Comparison of ENCODE assay signal across 9 cellular contexts in the genomic region with DNA sequence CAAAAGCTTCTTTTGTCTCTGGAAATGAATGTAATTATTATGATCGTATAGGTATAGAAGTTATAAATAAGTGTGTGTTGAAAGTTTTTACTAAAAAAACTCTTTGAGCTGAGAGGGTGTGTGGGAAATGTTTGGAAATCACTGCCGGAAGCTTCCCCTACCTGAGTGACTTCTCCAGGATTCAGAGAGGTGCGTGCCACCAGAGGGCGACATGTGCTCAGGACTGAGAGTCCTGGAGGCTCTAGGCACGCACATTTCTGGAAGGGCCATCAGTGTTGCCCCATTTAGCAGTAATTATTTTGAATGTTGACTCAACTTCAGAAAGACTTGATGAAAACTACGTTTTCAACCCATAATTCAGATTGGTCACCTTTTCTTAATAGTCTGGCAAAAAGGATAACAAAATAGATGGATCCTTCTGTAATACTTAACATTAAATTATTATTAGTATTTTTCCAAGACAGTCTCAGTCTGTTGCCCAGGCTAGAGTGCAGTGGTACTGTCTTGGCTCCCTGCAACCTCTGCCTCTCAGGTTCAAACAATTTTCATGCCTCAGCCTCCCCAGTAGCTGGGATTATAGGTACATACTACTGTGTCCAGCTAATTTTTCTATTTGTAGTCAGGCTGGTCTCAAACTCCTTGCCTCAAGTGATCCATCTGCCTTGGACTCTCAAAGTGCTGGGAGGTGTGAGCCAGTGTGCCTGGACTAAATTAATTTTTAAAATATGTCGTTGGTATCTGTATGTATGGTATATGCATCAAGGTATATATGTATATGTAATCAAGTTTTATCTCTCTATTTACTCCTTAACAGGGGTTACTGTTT. TPM values are rescaled to one million over a fixed set of nuclear protein-coding genes. Genes with fewer than 3 reads are reported as not detected.
DNase-seq lines count a peak whose midpoint lies in the region; ATAC-seq and TF ChIP-seq lines count a peak whose summit lies in the region.
"Had no signal": no experiment of that assay in that cellular context is flagged by ENCODE, and none has a peak within 500 bp of the region (broad histone marks: within the 10 kb centered on the region; RNA-seq: fewer than 3 reads in every experiment).

No MANE protein-coding gene starts in this region.

- intact Hi-C loops in breast epithelium (cut with DNase I; ENCODE audit: low total_unique reads): no loop called here

- H3K9me3 ChIP-seq in WERI-Rb-1 (ENCODE audit: severe bottlenecking): no peaks in the 10 kb centered on the region
- no peaks in the 10 kb centered on the region for H3K9me3 ChIP-seq in breast epithelium

- peak; percentile 41 for ATAC-seq in HG02852 (IDR thresholded peaks at IDR 0.05; ENCODE audit: unreplicated experiment)

- DNase-seq in DMS79 (lab: John Stamatoyannopoulos, UW) (peak; percentile 1), DMS79 treated with DMSO at 0.1 percent for 48 hours (lab: John Stamatoyannopoulos, UW) (no peak), NCI-H2107 (lab: John Stamatoyannopoulos, UW) (peak; percentile 29), WERI-Rb-1 (peak; percentile 77), breast epithelium (ENCODE audit: low spot score in 2 of 2) (peak; percentile 59 to 70), kidney tubule cell (ENCODE audit: low spot score) (peak; percentile 67)
- peak; percentile 83 to 85 for DNase-seq in stimulated activated CD4-positive, alpha-beta T cell treated with anti-CD3 and anti-CD28 coated beads, Interleukin-4, amount 100 ng/mL, for 48 hours (ENCODE audit: low read depth in 2 of 2)

- TF ChIP-seq CTCF in WERI-Rb-1 (IDR thresholded peaks at IDR 0.05; ENCODE audit: low read depth, low read length) (peak; percentile 85), breast epithelium (IDR thresholded peaks at IDR 0.05) (peak; percentile 28 to 73 (median 46))

- H3K36me3 ChIP-seq in WERI-Rb-1 (no peaks in the 10 kb centered on the region), breast epithelium (no peaks in the 10 kb centered on the region)

- H3K27ac ChIP-seq in WERI-Rb-1 (no peak overlapping the region), breast epithelium (no peak overlapping the region)

- H3K4me3 ChIP-seq in WERI-Rb-1 (ENCODE audit: low read depth, low read length) (no peak overlapping the region), breast epithelium (no peak overlapping the region)

- no peaks in the 10 kb centered on the region for H3K4me1 ChIP-seq in breast epithelium

- no peak for TF ChIP-seq POLR2A in breast epithelium (IDR thresholded peaks at IDR 0.05)

- H3K27me3 ChIP-seq in WERI-Rb-1 (ENCODE audit: insufficient read depth, low read depth, severe bottlenecking): no peaks in the 10 kb centered on the region
- no peaks in the 10 kb centered on the region for H3K27me3 ChIP-seq in breast epithelium

RNA-seq across cellular contexts. Expression of gene GPR171, which starts 34.5 kb away (rescaled TPM):
- total RNA-seq in breast epithelium: 1 to 10 TPM in 2 of 3 donors, under 1 TPM in 1; 0.48 to 7.2 (median 1.8) TPM
- total RNA-seq: pulmonary artery endothelial cell had no signal
